Comparison of ENCODE assay signal across 8 cellular contexts in genomic region chr19:58558066-58558622, GRCh38. TPM values are rescaled to one million over a fixed set of nuclear protein-coding genes. Genes with fewer than 3 reads are reported as not detected.
A peak's percentile ranks its signal among the peaks of the same experiment; 100 is the strongest.
DNase-seq lines count a peak whose midpoint lies in the region; ATAC-seq and TF ChIP-seq lines count a peak whose summit lies in the region.

Gene UBE2M (minus strand): TSS chr19:58558611. CDS start chr19:58558381, 230 bp downstream.

- H3K36me3 ChIP-seq in DND-41 (ENCODE audit: insufficient read depth, low read length) = peaks cover 37% of the 10 kb centered on the region

- peak within 1 kb of the TSS; percentile 67 to 81 for H3K4me3 ChIP-seq in DND-41 (ENCODE audit: low read depth in 1 of 2, low read length in 2 of 2)
- peak within 1 kb of the TSS; percentile 99 for H3K4me3 ChIP-seq in fibroblast of pulmonary artery (replicated peaks; ENCODE audit: low read depth, low read length)

- ATAC-seq in DND-41 (ENCODE audit: insufficient read depth, low read depth) (no peak), HG03432 (IDR thresholded peaks at IDR 0.05; ENCODE audit: unreplicated experiment) (peak; percentile 1), GM21529 (IDR thresholded peaks at IDR 0.05; ENCODE audit: unreplicated experiment) (no peak)

- DNase-seq in DND-41 (peak; percentile 73), fibroblast of pulmonary artery (ENCODE audit: low read depth) (peak; percentile 39), occipital lobe (lab: John Stamatoyannopoulos, UW) (no peak), NCI-H1694 treated with DMSO at 0.1 percent for 48 hours (lab: John Stamatoyannopoulos, UW) (no peak), NCI-H1417 (lab: John Stamatoyannopoulos, UW) (no peak)
- DNase-seq in activated CD8-positive, alpha-beta memory T cell treated with anti-CD3 and anti-CD28 coated beads, Interleukin-2, amount 50 U/mL, for 48 hours = peak; percentile 79

- H4K20me1 ChIP-seq in DND-41 (ENCODE audit: insufficient read depth, low read length) = peaks cover 28% of the 10 kb centered on the region

- H3K4me2 ChIP-seq in DND-41 (ENCODE audit: insufficient read depth, low read length) = peak within 1 kb of the TSS; percentile 80

- H3K4me1 ChIP-seq in DND-41 (ENCODE audit: insufficient read depth, low read length) = peaks cover 57% of the 10 kb centered on the region

- H3K9ac ChIP-seq in DND-41 (ENCODE audit: low read depth, low read length) = peak within 1 kb of the TSS; percentile 96

- H3K9me3 ChIP-seq in DND-41 (ENCODE audit: insufficient read depth, low read length, severe bottlenecking) = no peaks in the 10 kb centered on the region

- no peaks in the 10 kb centered on the region for H3K27me3 ChIP-seq in DND-41 (ENCODE audit: insufficient read depth, low read length, poor library complexity)

- H2AFZ ChIP-seq in DND-41 (ENCODE audit: low read depth, low read length) = peak within 1 kb of the TSS; percentile 77

- no peak for TF ChIP-seq CTCF in DND-41 (IDR thresholded peaks at IDR 0.05; ENCODE audit: borderline replicate concordance, extremely low read depth, low read length, poor library complexity, severe bottlenecking)
- no peak for TF ChIP-seq CTCF in fibroblast of pulmonary artery (IDR thresholded peaks at IDR 0.05; ENCODE audit: low read length, missing control alignments)

- H3K79me2 ChIP-seq in DND-41 (ENCODE audit: insufficient read depth, low read length) = peaks cover 87% of the 10 kb centered on the region

- peak within 1 kb of the TSS; percentile 98 for H3K27ac ChIP-seq in DND-41 (ENCODE audit: low read length)

RNA-seq across cellular contexts. Expression of gene UBE2M, which starts in this region (rescaled TPM):
- total RNA-seq in occipital lobe = 45.5 TPM

Comparison
In these comparisons a context has a peak if more than half of its experiments do, and no peak if none do; other contexts are left out.
1. DNase-seq: peak in DND-41 (single experiment), activated CD8-positive, alpha-beta memory T cell treated with anti-CD3 and anti-CD28 coated beads, Interleukin-2, amount 50 U/mL, for 48 hours (single experiment) and fibroblast of pulmonary artery (single experiment); none in occipital lobe (single experiment), NCI-H1694 treated with DMSO at 0.1 percent for 48 hours (single experiment) and NCI-H1417 (0 of 3).